In genomic region chr1:162003825-162004205, GRCh38 we compare ENCODE assay signal across 8 cellular contexts. TPM values are rescaled to one million over a fixed set of nuclear protein-coding genes. Genes with fewer than 3 reads are reported as not detected.
DNase-seq lines count a peak whose midpoint lies in the region; ATAC-seq, FAIRE-seq and TF ChIP-seq lines count a peak whose summit lies in the region.

No MANE protein-coding gene starts in this region.

- POLR2A ChIA-PET in endothelial cell of umbilical vein (lab: Charles Lee), result interaction anchor here (0.5 kb wide), 1 partner anchor 356 kb away, joined by 3 read pairs; no protein-coding TSS in a partner anchor

- peaks cover 5% of the 10 kb centered on the region for H3K4me1 ChIP-seq in endothelial cell of umbilical vein (ENCODE audit: control insufficient read depth, extremely low read depth, insufficient read depth, low read length)

- H3K9me1 ChIP-seq in endothelial cell of umbilical vein (replicated peaks; ENCODE audit: control insufficient read depth, extremely low read depth, insufficient read depth, low read length), result no peaks in the 10 kb centered on the region

- dilution Hi-C loops in endothelial cell of umbilical vein (cut with MboI; ENCODE audit: extremely low pct_ligation_motif_present, low sequenced_read_pairs), result no loop called here

- H3K4me3 ChIP-seq in endothelial cell of umbilical vein (replicated peaks in 1 of 3; ENCODE audit: insufficient read depth in 1 of 3, low read depth in 1 of 3, low read length in 3 of 3), result no peak overlapping the region

- H3K9me3 ChIP-seq in endothelial cell of umbilical vein (replicated peaks; ENCODE audit: control insufficient read depth, insufficient read depth, low read length), result no peaks in the 10 kb centered on the region

- H3K9ac ChIP-seq in endothelial cell of umbilical vein (replicated peaks; ENCODE audit: extremely low read depth, insufficient read depth, low read length), result no peak overlapping the region

- H4K20me1 ChIP-seq in endothelial cell of umbilical vein (replicated peaks; ENCODE audit: control insufficient read depth, extremely low read depth, insufficient read depth, low read length), result no peaks in the 10 kb centered on the region

- peak; percentile 82 for FAIRE-seq in endothelial cell of umbilical vein (lab: Jason Lieb, UNC)

- H3K27me3 ChIP-seq in endothelial cell of umbilical vein (ENCODE audit: control insufficient read depth in 2 of 2, insufficient read depth in 2 of 2, low read length in 2 of 2), result peaks cover 0 to 14% of the 10 kb centered on the region in 2 experiments

- H3K27ac ChIP-seq in endothelial cell of umbilical vein (ENCODE audit: insufficient read depth, low read depth, low read length), result no peak overlapping the region

- H2AFZ ChIP-seq in endothelial cell of umbilical vein (ENCODE audit: low read depth, low read length), result peak overlapping the region; percentile 30

- no TSS peak for BruUV-seq in endothelial cell of umbilical vein (replicated peaks; lab: Mats Ljungman, UMichigan)

- intact Hi-C loops in endothelial cell of umbilical vein (cut with micrococcal nuclease), result no loop called here
- intact Hi-C loops in posterior vena cava (cut with DNase I), result no loop called here

- ATAC-seq in HG02571 (IDR thresholded peaks at IDR 0.05; ENCODE audit: unreplicated experiment), result no peak

- no peak for TF ChIP-seq CTCF in endothelial cell of umbilical vein (IDR thresholded peaks at IDR 0.05; ENCODE audit: extremely low read depth in 1 of 2, insufficient read depth in 1 of 2, low read depth in 1 of 2, low read length in 2 of 2)

- no peaks in the 10 kb centered on the region for H3K36me3 ChIP-seq in endothelial cell of umbilical vein (ENCODE audit: control insufficient read depth in 2 of 2, extremely low read depth in 1 of 2, insufficient read depth in 2 of 2, low read length in 2 of 2)

- H3K4me2 ChIP-seq in endothelial cell of umbilical vein (ENCODE audit: insufficient read depth, low read length), result no peak overlapping the region

- no peak for TF ChIP-seq POLR2A in endothelial cell of umbilical vein (IDR thresholded peaks at IDR 0.05; ENCODE audit: low read depth, low read length)

- DNase-seq in DMS53 (lab: John Stamatoyannopoulos, UW), result peak; percentile 64
- peak; percentile 31 for DNase-seq in NCI-H524 treated with DMSO at 0.1 percent for 48 hours (lab: John Stamatoyannopoulos, UW)
- DNase-seq in endothelial cell of umbilical vein (ENCODE audit: low read depth, low spot score), result peak; percentile 33
- peak; percentile 76 for DNase-seq in non-pigmented ciliary epithelial cell (ENCODE audit: low read depth)
- no peak for DNase-seq in retina
- no peak for DNase-seq in stimulated activated naive CD4-positive, alpha-beta T cell (lab: John Stamatoyannopoulos, UW)
- DNase-seq in posterior vena cava (ENCODE audit: low spot score), result no peak

- CTCF ChIA-PET in endothelial cell of umbilical vein (lab: Charles Lee), result interaction anchor here (0.7 to 1.2 kb wide), 8 partner anchors 9 to 211 kb away, joined by 3 to 5 read pairs (median 4); partner anchors contain the start of gene OLFML2B

- no peaks in the 10 kb centered on the region for H3K79me2 ChIP-seq in endothelial cell of umbilical vein (ENCODE audit: control insufficient read depth, insufficient read depth, low read length)

TF ChIP-seq in endothelial cell of umbilical vein, 7 proteins besides CTCF, POLR2A, EP300 and RAD21:
- TF ChIP-seq FOS (IDR thresholded peaks at IDR 0.05; ENCODE audit: borderline replicate concordance, insufficient read depth, low read length) (peak; percentile 40), MYC (IDR thresholded peaks at IDR 0.05; ENCODE audit: low read depth, low read length) (no peak), JUN (IDR thresholded peaks at IDR 0.05; ENCODE audit: borderline replicate concordance, insufficient read depth, insufficient read length, low read depth) (no peak), POLR2AphosphoS5 (IDR thresholded peaks at IDR 0.05; ENCODE audit: insufficient read depth, low read depth, low read length) (no peak)

RNA-seq across cellular contexts. Expression of gene OLFML2B, which starts 19.9 kb away (rescaled TPM):
- total RNA-seq in endothelial cell of umbilical vein (0.51 and 0.62 TPM in 2 replicates), posterior vena cava (10 to 100 TPM; 30.8 to 49.7 TPM)
- polyA plus RNA-seq in endothelial cell of umbilical vein, result 0.18 and 0.58 TPM in 2 replicates
- 0.27 and 0.41 TPM in 2 replicates for polyA plus RNA-seq in endothelial cell of umbilical vein (2011; cell fraction: cytosol; rRNA removed)
- polyA plus RNA-seq in endothelial cell of umbilical vein (2011; cell fraction: nucleus; rRNA removed), result 0.14 and 0.49 TPM in 2 replicates
- 0.38 and 0.58 TPM in 2 replicates for polyA plus RNA-seq in endothelial cell of umbilical vein (2012)
- 0.15 and 1.7 TPM in 2 replicates for polyA minus RNA-seq in endothelial cell of umbilical vein
- not detected for polyA minus RNA-seq in endothelial cell of umbilical vein (2011; cell fraction: cytosol; rRNA and poly(A)+ RNA removed)
- polyA minus RNA-seq in endothelial cell of umbilical vein (2011; cell fraction: nucleus; rRNA and poly(A)+ RNA removed), result not detected in 2 replicates

Comparison
In these comparisons a context has a peak if more than half of its experiments do, and no peak if none do; other contexts are left out.
1. DNase-seq: peak in DMS53 (single experiment), NCI-H524 treated with DMSO at 0.1 percent for 48 hours (single experiment), endothelial cell of umbilical vein (single experiment) and non-pigmented ciliary epithelial cell (single experiment); none in retina (single experiment), stimulated activated naive CD4-positive, alpha-beta T cell (0 of 6) and posterior vena cava (single experiment).
2. RNA of gene OLFML2B, which starts 19.9 kb away (total RNA-seq): 30.8 to 49.7 TPM in posterior vena cava; 0.51 to 0.62 TPM in endothelial cell of umbilical vein; every median in the first group is over 10 times any median in the second.